ENCODE assay signal across 23 cellular contexts in the genomic region with DNA sequence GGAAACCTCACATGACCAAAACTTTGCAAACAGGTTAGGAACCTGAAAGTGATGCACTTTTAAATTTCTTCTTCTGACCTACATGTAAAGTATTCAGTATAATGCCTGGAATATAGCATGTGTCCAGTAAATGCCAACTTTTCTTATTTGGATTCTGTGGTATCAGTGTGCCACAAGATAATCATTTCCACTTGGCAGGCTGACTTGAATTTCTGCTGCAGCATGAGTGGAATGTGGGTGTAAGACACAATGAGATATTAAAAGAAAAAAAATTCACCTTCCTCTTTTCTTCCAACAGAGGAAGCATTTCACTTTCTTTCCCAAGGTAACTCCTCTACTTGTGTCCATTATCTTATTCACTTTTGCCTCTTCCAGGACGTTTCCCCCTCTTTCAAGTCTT.
"Had no signal": no experiment of that assay in that cellular context is flagged by ENCODE, and none has a peak within 500 bp of the region (broad histone marks: within the 10 kb centered on the region; RNA-seq: fewer than 3 reads in every experiment).

No MANE protein-coding gene starts in this region.

- H3K27me3 ChIP-seq: SJCRH30 had no signal

- H3K27ac Mint-ChIP-seq: activated CD8-positive, alpha-beta T cell treated with anti-CD3 and anti-CD28 coated beads for 36 hours; activated naive CD4-positive, alpha-beta T cell treated with anti-CD3 and anti-CD28 coated beads, Interleukin-2, amount 50 U/mL, for 24 hours; activated T-helper 1 cell treated with anti-CD3 and anti-CD28 coated beads, Interleukin-12 subunit alpha, Interleukin-12 subunit beta, Interleukin-2, Interleukin-4 antibody, amounts not matched to agents 30 ng/mL and 10 ng/mL and 1 ng/mL, durations not matched to agents 14 hours and 24 hours and 36 hours had no signal

- H3K9ac ChIP-seq: KMS-11, SK-N-SH had no signal

- H3K36me3 Mint-ChIP-seq: activated naive CD4-positive, alpha-beta T cell treated with anti-CD3 and anti-CD28 coated beads, Interleukin-2, amount 50 U/mL, for 24 hours had no signal

- H3K4me3 ChIP-seq: SJCRH30 had no signal

- H3K36me3 ChIP-seq: SJCRH30 had no signal

- H3K9me3 ChIP-seq: SJCRH30, SK-N-SH had no signal

- H3K27me3 Mint-ChIP-seq: activated CD8-positive, alpha-beta T cell treated with anti-CD3 and anti-CD28 coated beads for 36 hours; activated naive CD4-positive, alpha-beta T cell treated with anti-CD3 and anti-CD28 coated beads, Interleukin-2, amount 50 U/mL, for 24 hours had no signal

- DNase-seq: activated CD4-positive, alpha-beta T cell treated with anti-CD3 and anti-CD28 coated beads, Interleukin-2, amount 50 U/mL, for 1 hour; activated CD4-positive, CD25-positive, alpha-beta regulatory T cell; activated CD8-positive, alpha-beta memory T cell treated with anti-CD3 and anti-CD28 coated beads, Interleukin-2, amount 50 U/mL, for 48 hours; activated CD8-positive, alpha-beta T cell treated with anti-CD3 and anti-CD28 coated beads for 36 hours; activated effector memory CD4-positive, alpha-beta T cell treated with Interleukin-2 at 50 U/mL for 16 hours; activated naive CD4-positive, alpha-beta T cell; activated T-cell treated with anti-CD3 and anti-CD28 coated beads, Interleukin-2, amount 50 U/mL, for 1 hour; amygdala; NCI-H1092; NCI-H1417; NCI-H1930; NCI-H2171; NCI-H345; NCI-H510A; NCI-H526 treated with DMSO at 0.1 percent for 48 hours; NCI-H82; Right ventricle myocardium superior; SJCRH30; SK-N-SH; T-helper 1 cell had no signal

- H3K4me3 Mint-ChIP-seq: activated CD8-positive, alpha-beta T cell treated with anti-CD3 and anti-CD28 coated beads for 36 hours; activated naive CD4-positive, alpha-beta T cell treated with anti-CD3 and anti-CD28 coated beads, Interleukin-2, amount 50 U/mL, for 24 hours; activated T-helper 1 cell treated with anti-CD3 and anti-CD28 coated beads, Interleukin-12 subunit alpha, Interleukin-12 subunit beta, Interleukin-2, Interleukin-4 antibody, amounts not matched to agents 30 ng/mL and 10 ng/mL and 1 ng/mL, durations not matched to agents 14 hours and 24 hours and 36 hours had no signal

- H3K4me1 Mint-ChIP-seq: activated naive CD4-positive, alpha-beta T cell treated with anti-CD3 and anti-CD28 coated beads, Interleukin-2, amount 50 U/mL, for 24 hours had no signal

- H3K4me1 ChIP-seq: SJCRH30 had no signal
